In genomic region chr11:6892400-6892799, GRCh38 we compare ENCODE assay signal across 11 cellular contexts. TPM values are rescaled to one million over a fixed set of nuclear protein-coding genes. Genes with fewer than 3 reads are reported as not detected.
"Had no signal": no experiment of that assay in that cellular context is flagged by ENCODE, and none has a peak within 500 bp of the region (broad histone marks: within the 10 kb centered on the region; RNA-seq: fewer than 3 reads in every experiment).

Gene OR2D2 (minus strand): TSS chr11:6892500. CDS start chr11:6892500, 0 bp downstream.

- H3K4me3 ChIP-seq: K562 had no signal

- H3K4me2 ChIP-seq: KMS-11 had no signal

- H3K9ac ChIP-seq: KMS-11 had no signal

- FAIRE-seq: HepG2, HTR-8/SVneo, K562 had no signal

- H3K27ac ChIP-seq: HL-60, KMS-11 had no signal

- DNase-seq: IMR-90, KBM-7, KG1 had no signal

- ATAC-seq: HepG2, K562 had no signal

RNA-seq across cellular contexts. Expression of gene OR2D2, which starts in this region (rescaled TPM):
- total RNA-seq: HepG2, HT-29, HT1080 had no signal
- polyA plus RNA-seq: HepG2, IgD-negative memory B cell had no signal
